28 cellular contexts compared by ENCODE assay signal in the genomic region with DNA sequence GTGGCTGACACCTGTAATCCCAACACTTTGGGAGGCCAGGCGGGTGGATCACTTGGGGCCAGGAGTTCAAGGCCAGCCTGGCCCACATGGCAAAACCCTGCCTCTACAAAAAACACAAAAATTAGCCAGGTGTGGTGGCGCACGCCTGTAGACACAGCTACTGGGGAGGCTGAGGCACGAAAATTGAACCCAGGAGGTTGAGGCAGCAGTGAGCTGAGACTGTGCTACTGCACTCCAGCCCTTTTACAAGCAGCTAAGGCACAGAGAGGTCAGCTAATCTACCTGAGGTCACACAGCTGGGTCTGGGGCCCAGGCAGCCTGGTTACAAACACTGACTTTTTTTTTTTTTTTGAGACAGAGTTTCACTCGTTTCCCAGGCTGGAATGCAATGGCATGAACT.
"Had no signal": no experiment of that assay in that cellular context is flagged by ENCODE, and none has a peak within 500 bp of the region (broad histone marks: within the 10 kb centered on the region; RNA-seq: fewer than 3 reads in every experiment).

No MANE protein-coding gene starts in this region.

- H3K4me1 Mint-ChIP-seq: neural crest cell had no signal

- H3K27ac ChIP-seq: adrenal gland, body of pancreas, pancreas, prostate gland, thoracic aorta, vagina had no signal

- ATAC-seq: body of pancreas; effector memory CD8-positive, alpha-beta T cell; gastrocnemius medialis had no signal

- DNase-seq: activated CD4-positive, alpha-beta T cell treated with anti-CD3 and anti-CD28 coated beads for 4 hours; activated CD4-positive, alpha-beta T cell treated with anti-CD3 and anti-CD28 coated beads, Interleukin-2, amount 50 U/mL, for 48 hours; activated CD8-positive, alpha-beta memory T cell treated with anti-CD3 and anti-CD28 coated beads for 24 hours; activated effector memory CD4-positive, alpha-beta T cell treated with anti-CD3 and anti-CD28 coated beads, Interleukin-2, amount 50 U/mL, for 16 hours; activated naive CD4-positive, alpha-beta T cell treated with anti-CD3 and anti-CD28 coated beads for 36 hours; activated naive CD8-positive, alpha-beta T cell treated with anti-CD3 and anti-CD28 coated beads for 36 hours; cortex of kidney; effector memory CD8-positive, alpha-beta T cell; erythroblast; gastrocnemius medialis; head of caudate nucleus; hippocampal formation; left cardiac atrium; mammary epithelial cell; nucleus accumbens; retina; stimulated activated CD4-positive, alpha-beta T cell treated with anti-CD3 and anti-CD28 coated beads, Interleukin-15, amount 100 ng/mL, for 24 hours; stimulated activated CD4-positive, alpha-beta T cell treated with anti-CD3 and anti-CD28 coated beads, Interleukin-2, amount 100 ng/mL, for 24 hours; T-helper 9 cell had no signal

- H3K9me3 Mint-ChIP-seq: activated naive CD4-positive, alpha-beta T cell treated with anti-CD3 and anti-CD28 coated beads for 36 hours; activated naive CD8-positive, alpha-beta T cell treated with anti-CD3 and anti-CD28 coated beads for 36 hours; effector memory CD8-positive, alpha-beta T cell; neural crest cell; stimulated activated naive CD8-positive, alpha-beta T cell treated with anti-CD3 and anti-CD28 coated beads, Interleukin-15, Interleukin-2, amounts not matched to agents 100 ng/mL and 50 ng/mL, for 24 hours; type B pancreatic cell had no signal

- H3K4me3 ChIP-seq: adrenal gland, body of pancreas, gastrocnemius medialis, pancreas, prostate gland, thoracic aorta, vagina had no signal

- H3K36me3 ChIP-seq: adrenal gland, gastrocnemius medialis, pancreas, prostate gland, thoracic aorta, vagina had no signal

- H3K27me3 ChIP-seq: adrenal gland, body of pancreas, gastrocnemius medialis, pancreas, vagina had no signal

- H3K36me3 Mint-ChIP-seq: activated naive CD8-positive, alpha-beta T cell treated with anti-CD3 and anti-CD28 coated beads for 36 hours; type B pancreatic cell had no signal

- H3K27me3 Mint-ChIP-seq: activated naive CD8-positive, alpha-beta T cell treated with anti-CD3 and anti-CD28 coated beads for 36 hours; effector memory CD8-positive, alpha-beta T cell; stimulated activated naive CD8-positive, alpha-beta T cell treated with anti-CD3 and anti-CD28 coated beads, Interleukin-15, Interleukin-2, amounts not matched to agents 100 ng/mL and 50 ng/mL, for 24 hours; type B pancreatic cell had no signal

- H3K9me3 ChIP-seq: adrenal gland, body of pancreas, gastrocnemius medialis, pancreas, prostate gland, thoracic aorta, vagina had no signal

- H3K27ac Mint-ChIP-seq: activated naive CD4-positive, alpha-beta T cell treated with anti-CD3 and anti-CD28 coated beads for 36 hours; activated naive CD8-positive, alpha-beta T cell treated with anti-CD3 and anti-CD28 coated beads for 36 hours; stimulated activated naive CD8-positive, alpha-beta T cell treated with anti-CD3 and anti-CD28 coated beads, Interleukin-15, Interleukin-2, amounts not matched to agents 100 ng/mL and 50 ng/mL, for 24 hours; type B pancreatic cell had no signal

- H3K4me3 Mint-ChIP-seq: activated naive CD4-positive, alpha-beta T cell treated with anti-CD3 and anti-CD28 coated beads for 36 hours; activated naive CD8-positive, alpha-beta T cell treated with anti-CD3 and anti-CD28 coated beads for 36 hours; neural crest cell; stimulated activated naive CD8-positive, alpha-beta T cell treated with anti-CD3 and anti-CD28 coated beads, Interleukin-15, Interleukin-2, amounts not matched to agents 100 ng/mL and 50 ng/mL, for 24 hours; type B pancreatic cell had no signal
